ENCODE assay signal across 8 cellular contexts in the genomic region with DNA sequence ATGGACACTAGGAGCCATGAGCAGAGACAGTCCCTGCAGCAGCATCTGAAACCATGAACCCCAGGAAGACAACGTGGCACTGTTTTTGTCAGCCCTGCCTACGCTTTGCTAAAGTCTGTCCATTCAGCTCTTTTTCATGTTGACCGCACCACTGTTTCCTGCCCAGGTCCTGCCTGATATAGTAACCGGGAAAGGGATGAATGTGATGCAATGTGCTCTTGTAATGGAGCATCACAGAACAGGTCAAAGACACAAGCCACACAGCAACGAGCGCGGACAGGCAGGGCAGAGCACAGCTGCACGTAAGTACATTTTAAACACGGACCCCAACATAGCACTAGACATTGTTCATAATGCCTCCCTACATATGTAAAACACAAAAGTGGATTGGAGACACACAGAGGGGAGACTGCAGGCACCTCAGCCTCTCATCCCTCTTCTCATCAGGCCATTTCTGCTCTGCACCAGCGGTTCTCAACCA. TPM values are rescaled to one million over a fixed set of nuclear protein-coding genes. Genes with fewer than 3 reads are reported as not detected.
DNase-seq lines count a peak whose midpoint lies in the region; ATAC-seq and TF ChIP-seq lines count a peak whose summit lies in the region.

No MANE protein-coding gene starts in this region.

- H3K27me3 Mint-ChIP-seq in progenitor cell of endocrine pancreas, result peaks cover 19% of the 10 kb centered on the region

- H3K36me3 Mint-ChIP-seq in progenitor cell of endocrine pancreas (ENCODE audit: insufficient read depth), result no peaks in the 10 kb centered on the region

- peak; percentile 37 for DNase-seq in COLO829 (ENCODE audit: low spot score)
- peak; percentile 50 for DNase-seq in NAMALWA (ENCODE audit: low spot score)
- peak; percentile 10 for DNase-seq in iris pigment epithelial cell (ENCODE audit: low read depth)
- DNase-seq in progenitor cell of endocrine pancreas (ENCODE audit: low spot score, unreplicated experiment), result no peak
- no peak for DNase-seq in RWPE1 (ENCODE audit: low spot score)
- DNase-seq in GOT3 (lab: John Stamatoyannopoulos, UW), result no peak

- ATAC-seq in GM21381 (IDR thresholded peaks at IDR 0.05; ENCODE audit: unreplicated experiment) (peak; percentile 2), HG03095 (IDR thresholded peaks at IDR 0.05; ENCODE audit: unreplicated experiment) (no peak)

- H3K9me3 Mint-ChIP-seq in progenitor cell of endocrine pancreas (ENCODE audit: low read depth), result no peaks in the 10 kb centered on the region

- no peaks in the 10 kb centered on the region for H3K4me1 Mint-ChIP-seq in progenitor cell of endocrine pancreas (ENCODE audit: low read depth)

- no peak overlapping the region for H3K27ac ChIP-seq in RWPE1

- H3K4me3 Mint-ChIP-seq in progenitor cell of endocrine pancreas (ENCODE audit: low read depth), result no peak overlapping the region

- POLR2A ChIA-PET in RWPE1 (lab: Yijun Ruan, JAX; ENCODE audit: low non-redundant PET), result no interaction called here

- TF ChIP-seq CTCF in progenitor cell of endocrine pancreas (IDR thresholded peaks at IDR 0.05; ENCODE audit: unreplicated experiment) (no peak), RWPE1 (conservative IDR thresholded peaks at IDR 0.05; ENCODE audit: low read depth) (no peak)

- no peak overlapping the region for H3K27ac Mint-ChIP-seq in progenitor cell of endocrine pancreas

- CTCF ChIA-PET in RWPE1 (lab: Yijun Ruan, JAX), result interaction anchor here (0.6 kb wide), 1 partner anchor 17 kb away, joined by 3 read pairs; a partner anchor contains a TSS

RNA-seq across cellular contexts. Expression of a gene that starts 16.9 kb away (rescaled TPM):
- not detected in 2 replicates for total RNA-seq in progenitor cell of endocrine pancreas

RNA-seq across cellular contexts. Expression of a gene that starts 53.5 kb away (rescaled TPM):
- total RNA-seq in progenitor cell of endocrine pancreas, result 180 and 195 TPM in 2 replicates

Comparison
In these comparisons a context has a peak if more than half of its experiments do, and no peak if none do; other contexts are left out.
1. DNase-seq: peak in COLO829 (single experiment), NAMALWA (single experiment) and iris pigment epithelial cell (single experiment); none in progenitor cell of endocrine pancreas (single experiment), RWPE1 (single experiment) and GOT3 (single experiment).